16 cellular contexts compared by ENCODE assay signal in the genomic region with DNA sequence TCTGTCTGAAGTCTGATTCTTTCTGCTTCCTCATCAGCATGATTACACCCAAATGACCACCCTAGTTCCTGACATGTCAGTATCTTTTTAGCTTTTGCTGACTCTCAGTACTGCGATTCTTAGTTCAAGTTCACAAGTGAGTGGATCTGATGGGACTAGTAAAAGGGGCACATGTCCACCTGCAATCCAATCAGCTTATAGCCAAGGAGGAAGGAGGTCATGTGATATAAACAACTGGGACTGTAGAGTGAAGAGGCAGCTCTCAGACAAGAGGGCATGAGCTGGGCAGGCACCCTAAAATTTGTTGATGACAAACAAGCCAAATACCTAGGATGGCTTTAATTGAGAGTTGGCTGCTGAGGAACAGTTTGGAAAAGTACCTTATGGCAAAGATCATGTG.
A peak's percentile ranks its signal among the peaks of the same experiment; 100 is the strongest.
DNase-seq lines count a peak whose midpoint lies in the region; ATAC-seq and TF ChIP-seq lines count a peak whose summit lies in the region.
"Had no signal": no experiment of that assay in that cellular context is flagged by ENCODE, and none has a peak within 500 bp of the region (broad histone marks: within the 10 kb centered on the region; RNA-seq: fewer than 3 reads in every experiment).

No MANE protein-coding gene starts in this region.

- H3K36me3 ChIP-seq in esophagus muscularis mucosa: no peaks in the 10 kb centered on the region
- no peaks in the 10 kb centered on the region for H3K36me3 ChIP-seq in sigmoid colon
- no peaks in the 10 kb centered on the region for H3K36me3 ChIP-seq in stomach
- H3K36me3 ChIP-seq in osteoblast (ENCODE audit: insufficient read depth, low read length): no peaks in the 10 kb centered on the region
- H3K36me3 ChIP-seq: BLaER1 treated with 17β-estradiol and CSF1 and Interleukin-3, amounts not matched to agents 10 nM and 100 nM had no signal

- H3K27me3 ChIP-seq in esophagus muscularis mucosa: no peaks in the 10 kb centered on the region
- no peaks in the 10 kb centered on the region for H3K27me3 ChIP-seq in sigmoid colon
- no peaks in the 10 kb centered on the region for H3K27me3 ChIP-seq in stomach
- H3K27me3 ChIP-seq in osteoblast (ENCODE audit: insufficient read depth, low read length): no peaks in the 10 kb centered on the region
- H3K27me3 ChIP-seq: BLaER1 treated with 17β-estradiol and CSF1 and Interleukin-3, amounts not matched to agents 10 nM and 100 nM had no signal

- H3K27ac ChIP-seq in 22Rv1: peak overlapping the region; percentile 73
- H3K27ac ChIP-seq in esophagus muscularis mucosa (replicated peaks in 1 of 4): peak overlapping the region; percentile 76 to 80 (median 79)
- peak overlapping the region; percentile 54 to 81 (median 72) for H3K27ac ChIP-seq in sigmoid colon
- H3K27ac ChIP-seq in stomach: peak overlapping the region in 2 of 5 donors; percentile 50 to 52
- H3K27ac ChIP-seq in caudate nucleus (ENCODE audit: low read depth, low read length): no peak overlapping the region
- H3K27ac ChIP-seq in osteoblast (ENCODE audit: low read depth, low read length): no peak overlapping the region
- H3K27ac ChIP-seq: BLaER1 treated with 17β-estradiol and CSF1 and Interleukin-3, amounts not matched to agents 10 nM and 100 nM; RWPE1 had no signal

- 100% methylated on average over 1 of the region's 1 CpG for WGBS in esophagus muscularis mucosa
- WGBS in sigmoid colon, 2 donors: 95 to 99% methylated on average over 1 of the region's 1 CpG
- WGBS in stomach, 5 donors: 93 to 100% (median 96%) methylated on average over 1 of the region's 1 CpG

- TF ChIP-seq POLR2A in esophagus muscularis mucosa (IDR thresholded peaks at IDR 0.05; ENCODE audit: low read depth) (no peak), sigmoid colon (IDR thresholded peaks at IDR 0.05) (no peak), stomach (IDR thresholded peaks at IDR 0.05) (no peak)

- DNase-seq in NAMALWA (ENCODE audit: low spot score) (peak; percentile 3), esophagus muscularis mucosa (ENCODE audit: extremely low spot score) (no peak), sigmoid colon (no peak), stomach (no peak), caudate nucleus (lab: John Stamatoyannopoulos, UW) (no peak), osteoblast (ENCODE audit: insufficient read length, low spot score, missing footprints) (no peak)
- DNase-seq: DND-41, NCI-H1417 treated with DMSO at 0.1 percent for 48 hours, NCI-H1930, NCI-H446, NCI-H69 had no signal

- ATAC-seq in GM19328 (IDR thresholded peaks at IDR 0.05; ENCODE audit: unreplicated experiment): no peak
- ATAC-seq: GM23338 had no signal

- no peak for TF ChIP-seq CTCF in 22Rv1 (IDR thresholded peaks at IDR 0.05)
- TF ChIP-seq CTCF in esophagus muscularis mucosa (IDR thresholded peaks at IDR 0.05): no peak
- no peak for TF ChIP-seq CTCF in sigmoid colon (IDR thresholded peaks at IDR 0.05)
- no peak for TF ChIP-seq CTCF in stomach (IDR thresholded peaks at IDR 0.05)
- TF ChIP-seq CTCF in osteoblast (IDR thresholded peaks at IDR 0.05; ENCODE audit: extremely low read depth, low read depth, low read length): no peak

- no peak overlapping the region for H3K4me2 ChIP-seq in osteoblast (ENCODE audit: insufficient read depth, low read length)
- H3K4me2 ChIP-seq: GM23338 had no signal

- H3K4me3 ChIP-seq in esophagus muscularis mucosa (no peak overlapping the region), sigmoid colon (no peak overlapping the region), stomach (no peak overlapping the region), osteoblast (ENCODE audit: insufficient read depth, low read length) (no peak overlapping the region)
- H3K4me3 ChIP-seq: BLaER1 treated with 17β-estradiol and CSF1 and Interleukin-3, amounts not matched to agents 10 nM and 100 nM; GM23338 had no signal

- no peak overlapping the region for H2AFZ ChIP-seq in osteoblast (ENCODE audit: low read length)
- H2AFZ ChIP-seq: GM23338 had no signal

- H3K4me1 ChIP-seq in esophagus muscularis mucosa (peaks cover 0 to 76% (median 59%) of the 10 kb centered on the region in 4 donors), sigmoid colon (peaks cover 0 to 66% (median 19%) of the 10 kb centered on the region in 4 donors), stomach (peaks cover 0 to 17% (median 0%) of the 10 kb centered on the region in 4 donors), osteoblast (ENCODE audit: insufficient read depth, low read length) (peaks cover 15% of the 10 kb centered on the region)

- H3K9me3 ChIP-seq in esophagus muscularis mucosa (no peaks in the 10 kb centered on the region), sigmoid colon (no peaks in the 10 kb centered on the region), stomach (peaks cover 0 to 5% (median 0%) of the 10 kb centered on the region in 4 donors), osteoblast (ENCODE audit: low read depth, low read length) (no peaks in the 10 kb centered on the region)

- intact Hi-C loops in esophagus muscularis mucosa (cut with DNase I) (no loop called here), sigmoid colon (cut with DNase I) (no loop called here), stomach (cut with DNase I; ENCODE audit: low total_unique reads) (no loop called here)

- H3K79me2 ChIP-seq in osteoblast (ENCODE audit: insufficient read depth, low read length): no peaks in the 10 kb centered on the region

- H4K20me1 ChIP-seq in osteoblast (ENCODE audit: insufficient read depth, low read length): no peaks in the 10 kb centered on the region
- H4K20me1 ChIP-seq: BLaER1 treated with 17β-estradiol and CSF1 and Interleukin-3, amounts not matched to agents 10 nM and 100 nM had no signal

- TF ChIP-seq EP300 in esophagus muscularis mucosa (IDR thresholded peaks at IDR 0.05): no peak
- TF ChIP-seq EP300 in sigmoid colon (IDR thresholded peaks at IDR 0.05): no peak
- no peak for TF ChIP-seq EP300 in stomach (IDR thresholded peaks at IDR 0.05)

Comparison
In these comparisons a context has a peak if more than half of its experiments do, and no peak if none do; other contexts are left out.
1. H3K27ac ChIP-seq: peak in 22Rv1 (single experiment), esophagus muscularis mucosa (4 of 4) and sigmoid colon (4 of 4); none in caudate nucleus (single experiment) and osteoblast (single experiment).